In genomic region chr14:91926131-91926890, GRCh38 we compare ENCODE assay signal across 23 cellular contexts. TPM values are rescaled to one million over a fixed set of nuclear protein-coding genes. Genes with fewer than 3 reads are reported as not detected.
A peak's percentile ranks its signal among the peaks of the same experiment; 100 is the strongest.
DNase-seq lines count a peak whose midpoint lies in the region; ATAC-seq and TF ChIP-seq lines count a peak whose summit lies in the region.
"Had no signal": no experiment of that assay in that cellular context is flagged by ENCODE, and none has a peak within 500 bp of the region (broad histone marks: within the 10 kb centered on the region; RNA-seq: fewer than 3 reads in every experiment).

No MANE protein-coding gene starts in this region.

- H3K18ac ChIP-seq in mesendoderm (ENCODE audit: low read length) = no peak overlapping the region

- ATAC-seq in right cardiac atrium (no peak), Right ventricle myocardium superior (ENCODE audit: poor library complexity) (no peak), thoracic aorta (ENCODE audit: insufficient number of reproducible peaks, low FRiP score, low read depth) (no peak)

- H3K36me3 ChIP-seq in mesendoderm (ENCODE audit: control insufficient read depth, insufficient read depth, low read length) = no peaks in the 10 kb centered on the region
- peaks cover 16% of the 10 kb centered on the region for H3K36me3 ChIP-seq in thoracic aorta
- H3K36me3 ChIP-seq: BLaER1 treated with 17β-estradiol and CSF1 and Interleukin-3, amounts not matched to agents 10 nM and 100 nM; SJCRH30 had no signal

- no peak overlapping the region for H3K56ac ChIP-seq in mesendoderm (ENCODE audit: low read length)

- H4K8ac ChIP-seq in mesendoderm (ENCODE audit: low read depth, low read length) = no peak overlapping the region

- H3K27ac Mint-ChIP-seq in activated naive CD4-positive, alpha-beta T cell treated with anti-CD3 and anti-CD28 coated beads for 36 hours = no peak overlapping the region

- H3K27ac ChIP-seq in right cardiac atrium (ENCODE audit: low read length) = peak overlapping the region; percentile 42
- H3K27ac ChIP-seq in mesendoderm (ENCODE audit: low read depth, low read length) = no peak overlapping the region
- peak overlapping the region; percentile 86 to 88 for H3K27ac ChIP-seq in thoracic aorta
- H3K27ac ChIP-seq: BLaER1 treated with 17β-estradiol and CSF1 and Interleukin-3, amounts not matched to agents 10 nM and 100 nM; PC-9 had no signal

- no peak for TF ChIP-seq CTCF in thoracic aorta (IDR thresholded peaks at IDR 0.05)

- WGBS in right cardiac atrium = 74% methylated on average over 17 of the region's 17 CpGs
- no CpG with 5 or more reads among the region's 17 CpGs for WGBS in mesendoderm (ENCODE audit: extremely low coverage, insufficient coverage, low lambda C conversion rate)

- no peak overlapping the region for H3K4me2 ChIP-seq in mesendoderm (ENCODE audit: low read length)
- H3K4me2 ChIP-seq: PC-9 had no signal

- CTCF ChIA-PET in activated naive CD4-positive, alpha-beta T cell treated with anti-CD3 and anti-CD28 coated beads for 36 hours (lab: Charles Lee) = interaction anchor here (1.0 to 1.4 kb wide), 3 partner anchors 13 to 20 kb away, joined by 3 to 5 read pairs (median 3); no protein-coding TSS in a partner anchor

- H3K4me1 ChIP-seq in right cardiac atrium (ENCODE audit: control insufficient read depth, insufficient read depth, low read length) (peaks cover 10% of the 10 kb centered on the region), mesendoderm (ENCODE audit: control insufficient read depth, low read depth, low read length) (peaks cover 11% of the 10 kb centered on the region), thoracic aorta (ENCODE audit: control insufficient read depth in 1 of 2, low read depth in 2 of 2) (peaks cover 78 to 100% of the 10 kb centered on the region in 2 donors)

- intact Hi-C loops in right cardiac atrium (cut with DNase I) = no loop called here
- intact Hi-C loops in Right ventricle myocardium superior (cut with DNase I) = no loop called here
- intact Hi-C loops in activated naive CD4-positive, alpha-beta T cell treated with anti-CD3 and anti-CD28 coated beads for 36 hours (cut with micrococcal nuclease) = no loop called here

- H3K4ac ChIP-seq in mesendoderm (ENCODE audit: low read depth, low read length) = no peak overlapping the region

- H3K4me3 ChIP-seq in right cardiac atrium (ENCODE audit: low read length) = no peak overlapping the region
- no peak overlapping the region for H3K4me3 ChIP-seq in mesendoderm (ENCODE audit: low read length)
- no peak overlapping the region for H3K4me3 ChIP-seq in thoracic aorta
- H3K4me3 ChIP-seq: BLaER1 treated with 17β-estradiol and CSF1 and Interleukin-3, amounts not matched to agents 10 nM and 100 nM; PC-9; SJCRH30 had no signal

- no peaks in the 10 kb centered on the region for H3K79me2 ChIP-seq in mesendoderm (ENCODE audit: control insufficient read depth, insufficient read depth, low read length)

- H3K79me1 ChIP-seq in mesendoderm (ENCODE audit: low read length) = no peaks in the 10 kb centered on the region

- H3K27me3 ChIP-seq in right cardiac atrium (ENCODE audit: control insufficient read depth, insufficient read depth) = no peaks in the 10 kb centered on the region
- H3K27me3 ChIP-seq in mesendoderm (ENCODE audit: insufficient read depth, low read length, poor library complexity) = no peaks in the 10 kb centered on the region
- H3K27me3 ChIP-seq in thoracic aorta (replicated peaks; ENCODE audit: insufficient read depth) = no peaks in the 10 kb centered on the region
- H3K27me3 ChIP-seq: BLaER1 treated with 17β-estradiol and CSF1 and Interleukin-3, amounts not matched to agents 10 nM and 100 nM; SJCRH30 had no signal

- H2AK5ac ChIP-seq in mesendoderm (ENCODE audit: low read length) = peak overlapping the region; percentile 11

- H3K9me3 Mint-ChIP-seq in activated naive CD4-positive, alpha-beta T cell treated with anti-CD3 and anti-CD28 coated beads for 36 hours = no peaks in the 10 kb centered on the region
- H3K9me3 Mint-ChIP-seq: CD4-positive, alpha-beta memory T cell had no signal

- no peaks in the 10 kb centered on the region for H3K4me1 Mint-ChIP-seq in activated naive CD4-positive, alpha-beta T cell treated with anti-CD3 and anti-CD28 coated beads for 36 hours (ENCODE audit: low read depth)
- H3K4me1 Mint-ChIP-seq: CD4-positive, alpha-beta memory T cell had no signal

- H2BK120ac ChIP-seq in mesendoderm (ENCODE audit: low read depth, low read length) = no peak overlapping the region

- no peak overlapping the region for H3K4me3 Mint-ChIP-seq in activated naive CD4-positive, alpha-beta T cell treated with anti-CD3 and anti-CD28 coated beads for 36 hours
- H3K4me3 Mint-ChIP-seq: CD4-positive, alpha-beta memory T cell had no signal

- no peaks in the 10 kb centered on the region for H3K27me3 Mint-ChIP-seq in activated naive CD4-positive, alpha-beta T cell treated with anti-CD3 and anti-CD28 coated beads for 36 hours (ENCODE audit: low read depth)
- H3K27me3 Mint-ChIP-seq: CD4-positive, alpha-beta memory T cell had no signal

- no peaks in the 10 kb centered on the region for H3K9me3 ChIP-seq in right cardiac atrium (ENCODE audit: control insufficient read depth, low read length)
- no peaks in the 10 kb centered on the region for H3K9me3 ChIP-seq in thoracic aorta
- H3K9me3 ChIP-seq: BLaER1 treated with 17β-estradiol and CSF1 and Interleukin-3, amounts not matched to agents 10 nM and 100 nM; SJCRH30 had no signal

- no peaks in the 10 kb centered on the region for H3K36me3 Mint-ChIP-seq in activated naive CD4-positive, alpha-beta T cell treated with anti-CD3 and anti-CD28 coated beads for 36 hours (ENCODE audit: low read depth)
- H3K36me3 Mint-ChIP-seq: CD4-positive, alpha-beta memory T cell had no signal

- H3K23ac ChIP-seq in mesendoderm (ENCODE audit: low read length) = no peak overlapping the region

- no peak for DNase-seq in right cardiac atrium
- no peak for DNase-seq in Right ventricle myocardium superior
- DNase-seq in mesendoderm = no peak
- DNase-seq in thoracic aorta (ENCODE audit: low spot score) = no peak
- DNase-seq in activated naive CD4-positive, alpha-beta T cell treated with anti-CD3 and anti-CD28 coated beads for 36 hours = no peak
- no peak for DNase-seq in NCI-H2227 (lab: John Stamatoyannopoulos, UW; ENCODE audit: unreplicated experiment)
- no peak for DNase-seq in NCI-H69 (lab: John Stamatoyannopoulos, UW)
- DNase-seq: 8988T; CD4-positive, alpha-beta memory T cell; DMS153; KG1; NCI-H1092 treated with DMSO at 0.1 percent for 48 hours; NCI-H1436 treated with DMSO at 0.1 percent for 48 hours; NCI-H1930; NCI-H2227 treated with DMSO at 0.1 percent for 48 hours; NCI-H510A; NCI-H748 treated with DMSO at 0.1 percent for 48 hours; PC-9; RPMI8226 had no signal

- H4K5ac ChIP-seq in mesendoderm (ENCODE audit: low read length) = no peak overlapping the region

- H2BK15ac ChIP-seq in mesendoderm (replicated peaks; ENCODE audit: low read depth) = no peak overlapping the region

- H3K9ac ChIP-seq in mesendoderm (ENCODE audit: low read length) = no peak overlapping the region
- H3K9ac ChIP-seq: BLaER1 treated with 17β-estradiol and CSF1 and Interleukin-3, amounts not matched to agents 10 nM and 100 nM had no signal

- no peak overlapping the region for H2BK5ac ChIP-seq in mesendoderm (ENCODE audit: low read length)

RNA-seq across cellular contexts. Expression of gene FBLN5, which starts 21.2 kb away (rescaled TPM):
- total RNA-seq in right cardiac atrium (100 to 1,000 TPM in 3 of 4 donors, 10 to 100 TPM in 1; 99.7 to 173 (median 152) TPM), Right ventricle myocardium superior (70.5 TPM), thoracic aorta (1,000 to 10,000 TPM in 1 of 2 donors, 100 to 1,000 TPM in 1; 824 to 1,103 TPM)
- 122 TPM for polyA plus RNA-seq in right cardiac atrium
- polyA plus RNA-seq in mesendoderm (2013, experiment 1 of 2) = 7.8 TPM
- 8.4 TPM for polyA plus RNA-seq in mesendoderm (2013, experiment 2 of 2)
- total RNA-seq in activated naive CD4-positive, alpha-beta T cell treated with anti-CD3 and anti-CD28 coated beads for 36 hours = 1 to 10 TPM; 1.2 to 1.6 TPM
- total RNA-seq: PC-9 had no signal

RNA-seq across cellular contexts. Expression of gene TC2N, which starts 59.0 kb away (rescaled TPM):
- total RNA-seq in right cardiac atrium = 10 to 100 TPM in 3 of 4 donors, 1 to 10 TPM in 1; 8.6 to 17.4 (median 15.0) TPM
- polyA plus RNA-seq in right cardiac atrium = 7.1 TPM
- total RNA-seq in Right ventricle myocardium superior = 11.1 TPM
- polyA plus RNA-seq in mesendoderm (2013, experiment 1 of 2) = 15.5 TPM
- 16.7 TPM for polyA plus RNA-seq in mesendoderm (2013, experiment 2 of 2)
- 100 to 1,000 TPM; 146 to 172 TPM for total RNA-seq in thoracic aorta
- total RNA-seq in activated naive CD4-positive, alpha-beta T cell treated with anti-CD3 and anti-CD28 coated beads for 36 hours = 10 to 100 TPM; 61.7 to 66.2 TPM
- total RNA-seq: G401, HT1080 had no signal

Comparison
In these comparisons a context has a peak if more than half of its experiments do, and no peak if none do; other contexts are left out.
1. RNA of gene FBLN5, which starts 21.2 kb away (total RNA-seq): 824 to 1,103 TPM in thoracic aorta, 99.7 to 173 TPM in right cardiac atrium and 70.5 TPM in Right ventricle myocardium superior (single experiment); 1.2 to 1.6 TPM in activated naive CD4-positive, alpha-beta T cell treated with anti-CD3 and anti-CD28 coated beads for 36 hours; every median in the first group is over 10 times any median in the second.